1 cellular context compared by ENCODE assay signal in the genomic region with DNA sequence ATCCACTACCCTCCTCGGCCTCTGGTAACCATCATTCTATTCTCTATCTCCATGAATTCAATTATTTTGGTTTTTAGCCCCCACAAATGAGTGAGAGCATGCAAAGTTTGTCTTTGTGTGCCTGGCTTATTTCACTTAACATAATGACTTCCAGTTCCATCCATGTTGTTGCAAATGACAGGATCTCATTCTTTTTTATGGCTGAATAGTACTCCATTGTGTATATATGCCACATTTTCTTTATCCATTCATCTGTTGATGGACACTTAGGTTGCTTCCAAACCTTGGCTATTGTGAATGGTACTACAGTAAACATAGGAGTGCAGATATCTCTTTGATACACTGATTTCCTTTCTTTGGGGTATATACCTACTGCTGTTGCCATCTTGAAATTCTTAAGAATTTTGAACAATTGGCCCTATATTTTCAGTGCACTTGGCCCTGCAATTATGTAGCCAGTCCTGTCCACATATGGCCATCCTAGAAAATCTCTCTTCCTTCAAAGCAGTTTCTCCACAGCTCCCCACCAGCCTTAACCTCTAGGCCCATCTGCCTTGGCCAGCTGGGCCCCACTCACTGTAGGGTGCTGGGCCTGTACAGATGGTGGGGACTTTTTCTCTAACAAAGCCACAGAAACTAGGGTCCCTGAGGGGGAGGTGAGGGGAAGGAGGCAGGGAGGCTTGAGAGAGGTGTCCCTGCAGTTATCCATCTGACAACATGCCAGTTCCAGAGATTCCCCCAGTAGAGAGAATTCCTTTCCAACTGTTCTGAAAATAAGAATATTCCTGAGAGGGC.
TF ChIP-seq lines count a peak whose summit lies in the region.

No MANE protein-coding gene starts in this region.

TF ChIP-seq in H1, 55 proteins besides CTCF, POLR2A, EP300 and RAD21:
- TF ChIP-seq NANOG (IDR thresholded peaks at IDR 0.05; ENCODE audit: insufficient read depth, low read depth, low read length, poor library complexity, severe bottlenecking): no peak
- no peak for TF ChIP-seq CBX5 (IDR thresholded peaks at IDR 0.05; ENCODE audit: low read depth, low read length)
- TF ChIP-seq GTF2F1 (IDR thresholded peaks at IDR 0.05; ENCODE audit: borderline replicate concordance, low read depth, low read length): no peak
- no peak for TF ChIP-seq SP2 (IDR thresholded peaks at IDR 0.05; ENCODE audit: low read length)
- no peak for TF ChIP-seq RNF2 (IDR thresholded peaks at IDR 0.05; ENCODE audit: borderline replicate concordance, low read depth, low read length, missing control alignments, poor library complexity, severe bottlenecking)
TF ChIP-seq in H1: peak in this region for 0.
